Comparison of ENCODE assay signal across 11 cellular contexts in genomic region chr18:58525928-58526424, GRCh38.
A peak's percentile ranks its signal among the peaks of the same experiment; 100 is the strongest.
DNase-seq lines count a peak whose midpoint lies in the region; ATAC-seq and TF ChIP-seq lines count a peak whose summit lies in the region.
"Had no signal": no experiment of that assay in that cellular context is flagged by ENCODE, and none has a peak within 500 bp of the region (broad histone marks: within the 10 kb centered on the region; RNA-seq: fewer than 3 reads in every experiment).

No MANE protein-coding gene starts in this region.

- no CpG with 5 or more reads among the region's 1 CpG for WGBS in transverse colon (ENCODE audit: low coverage in 1 of 2), 2 donors

- no peak for TF ChIP-seq POLR2A in transverse colon (IDR thresholded peaks at IDR 0.05)

- no peak for DNase-seq in activated T-cell treated with anti-CD3 and anti-CD28 coated beads, Interleukin-2, amount 50 U/mL, for 24 hours
- no peak for DNase-seq in activated T-cell treated with anti-CD3 and anti-CD28 coated beads, Interleukin-2, amount 50 U/mL, for 1 hour
- DNase-seq in OCI-LY7 (ENCODE audit: low spot score) (peak; percentile 58), transverse colon (no peak), DMS153 (lab: John Stamatoyannopoulos, UW) (no peak), NCI-H146 treated with DMSO at 0.1 percent for 48 hours (lab: John Stamatoyannopoulos, UW; ENCODE audit: unreplicated experiment) (no peak)
- DNase-seq: NCI-H510A treated with DMSO at 0.1 percent for 48 hours had no signal

- H3K9me3 Mint-ChIP-seq in activated T-cell treated with anti-CD3 and anti-CD28 coated beads, Interleukin-2, amount 50 U/mL, for 24 hours = no peaks in the 10 kb centered on the region
- H3K9me3 Mint-ChIP-seq in activated T-helper 17 cell treated with anti-CD3 and anti-CD28 coated beads, Interleukin-2, amount 50 U/mL, for 72 hours = no peaks in the 10 kb centered on the region
- H3K9me3 Mint-ChIP-seq: T-helper 1 cell treated with Interleukin-12 subunit alpha and Interleukin-12 subunit beta and Interleukin-4 antibody, amounts not matched to agents 30 μg/mL and 1 μg/mL, for 36 hours had no signal

- ATAC-seq in HG02870 (IDR thresholded peaks at IDR 0.05; ENCODE audit: unreplicated experiment) = peak; percentile 65
- no peak for ATAC-seq in activated T-helper 17 cell treated with anti-CD3 and anti-CD28 coated beads, Interleukin-2, amount 50 U/mL, for 72 hours (replicated peaks)

- peaks cover 27% of the 10 kb centered on the region for H3K27me3 Mint-ChIP-seq in activated T-cell treated with anti-CD3 and anti-CD28 coated beads, Interleukin-2, amount 50 U/mL, for 24 hours
- no peaks in the 10 kb centered on the region for H3K27me3 Mint-ChIP-seq in activated T-helper 17 cell treated with anti-CD3 and anti-CD28 coated beads, Interleukin-2, amount 50 U/mL, for 72 hours

- no peak overlapping the region for H3K4me3 Mint-ChIP-seq in activated T-cell treated with anti-CD3 and anti-CD28 coated beads, Interleukin-2, amount 50 U/mL, for 24 hours
- H3K4me3 Mint-ChIP-seq in activated T-helper 17 cell treated with anti-CD3 and anti-CD28 coated beads, Interleukin-2, amount 50 U/mL, for 72 hours = no peak overlapping the region
- H3K4me3 Mint-ChIP-seq: T-helper 1 cell treated with Interleukin-12 subunit alpha and Interleukin-12 subunit beta and Interleukin-4 antibody, amounts not matched to agents 30 μg/mL and 1 μg/mL, for 36 hours had no signal

- no peaks in the 10 kb centered on the region for H3K9me2 ChIP-seq in OCI-LY7 (ENCODE audit: insufficient read depth, low read length)

- in situ Hi-C loops in transverse colon (cut with MboI; ENCODE audit: low pct_ligation_motif_present in 1 of 4, low pct_unique_long_range_greater_than_20kb in 1 of 4, low sequenced_read_pairs in 3 of 4) = loop anchor here in 3 of 4 donors (10.0 to 25.0 kb wide), 4 partner anchors 89 to 536 kb away; partner anchors contain the start of gene MALT1 (in 1 of the 3)

- H3K9me3 ChIP-seq in OCI-LY7 (ENCODE audit: low read length) = peaks cover 7% of the 10 kb centered on the region; the same call in 1 of the 2 replicates
- H3K9me3 ChIP-seq in transverse colon = no peaks in the 10 kb centered on the region

- H3K27me3 ChIP-seq in transverse colon = no peaks in the 10 kb centered on the region

- peak overlapping the region; percentile 50 for H3K27ac Mint-ChIP-seq in activated T-cell treated with anti-CD3 and anti-CD28 coated beads, Interleukin-2, amount 50 U/mL, for 24 hours
- no peak overlapping the region for H3K27ac Mint-ChIP-seq in activated T-helper 17 cell treated with anti-CD3 and anti-CD28 coated beads, Interleukin-2, amount 50 U/mL, for 72 hours
- H3K27ac Mint-ChIP-seq: T-helper 1 cell treated with Interleukin-12 subunit alpha and Interleukin-12 subunit beta and Interleukin-4 antibody, amounts not matched to agents 30 μg/mL and 1 μg/mL, for 36 hours had no signal

- H3K4me1 Mint-ChIP-seq in activated T-cell treated with anti-CD3 and anti-CD28 coated beads, Interleukin-2, amount 50 U/mL, for 24 hours (ENCODE audit: low read depth) = peaks cover 50% of the 10 kb centered on the region
- H3K4me1 Mint-ChIP-seq in activated T-helper 17 cell treated with anti-CD3 and anti-CD28 coated beads, Interleukin-2, amount 50 U/mL, for 72 hours = no peaks in the 10 kb centered on the region

- CTCF ChIA-PET in OCI-LY7 (lab: Charles Lee; ENCODE audit: unreplicated experiment) = no interaction called here

- H3K4me1 ChIP-seq in OCI-LY7 (ENCODE audit: insufficient read depth, low read length, poor library complexity, severe bottlenecking) = peaks cover 37% of the 10 kb centered on the region
- H3K4me1 ChIP-seq in transverse colon = peaks cover 12 to 38% (median 14%) of the 10 kb centered on the region in 4 donors
- H3K4me1 ChIP-seq: parathyroid adenoma had no signal

- intact Hi-C loops in OCI-LY7 (cut with micrococcal nuclease; ENCODE audit: unreplicated experiment) (loop anchor here (5.0 kb wide), 2 partner anchors 146 to 546 kb away; partner anchors contain the start of gene MALT1), transverse colon (cut with DNase I; ENCODE audit: low total_unique reads) (loop anchor here (10.0 kb wide), 1 partner anchor 549 kb away; no protein-coding TSS in a partner anchor)

- no peaks in the 10 kb centered on the region for H3K36me3 Mint-ChIP-seq in activated T-cell treated with anti-CD3 and anti-CD28 coated beads, Interleukin-2, amount 50 U/mL, for 24 hours (ENCODE audit: low read depth)
- H3K36me3 Mint-ChIP-seq in activated T-helper 17 cell treated with anti-CD3 and anti-CD28 coated beads, Interleukin-2, amount 50 U/mL, for 72 hours (ENCODE audit: low read depth) = no peaks in the 10 kb centered on the region

- no peaks in the 10 kb centered on the region for H3K36me3 ChIP-seq in OCI-LY7 (ENCODE audit: insufficient read depth, low read length)
- no peaks in the 10 kb centered on the region for H3K36me3 ChIP-seq in transverse colon

- H3K4me2 ChIP-seq in OCI-LY7 (ENCODE audit: low read length) = peak overlapping the region; percentile 58

- no TSS peak for BruUV-seq in OCI-LY7 (replicated peaks; lab: Mats Ljungman, UMichigan)

- no peak overlapping the region; the same call in 1 of the 2 replicates for H2AFZ ChIP-seq in OCI-LY7 (ENCODE audit: low read length)
- H2AFZ ChIP-seq: parathyroid adenoma had no signal

- H4K20me1 ChIP-seq in OCI-LY7 (ENCODE audit: insufficient read depth, low read length) = no peaks in the 10 kb centered on the region

- TF ChIP-seq CTCF in OCI-LY7 (conservative IDR thresholded peaks at IDR 0.05; ENCODE audit: low read length) (no peak), transverse colon (IDR thresholded peaks at IDR 0.05) (no peak)

- H3K4me3 ChIP-seq in OCI-LY7 (ENCODE audit: low read depth, low read length, poor library complexity, severe bottlenecking) (no peak overlapping the region), transverse colon (no peak overlapping the region)

- no peak for TF ChIP-seq EP300 in transverse colon (IDR thresholded peaks at IDR 0.05; ENCODE audit: low read depth)

- H3K79me2 ChIP-seq in OCI-LY7 (ENCODE audit: insufficient read depth, low read depth, low read length) = no peaks in the 10 kb centered on the region
- H3K79me2 ChIP-seq: parathyroid adenoma had no signal

- POLR2A ChIA-PET in OCI-LY7 (lab: Charles Lee) = interaction anchor here (0.6 kb wide), 1 partner anchor 440 kb away, joined by 3 read pairs; no protein-coding TSS in a partner anchor

- H3K27ac ChIP-seq in OCI-LY7 (ENCODE audit: low read depth, low read length, poor library complexity, severe bottlenecking) = peak overlapping the region; percentile 48
- peak overlapping the region; percentile 59 to 81 (median 73) for H3K27ac ChIP-seq in transverse colon
- H3K27ac ChIP-seq: parathyroid adenoma had no signal
